ENCODE assay signal across 8 cellular contexts in the genomic region with DNA sequence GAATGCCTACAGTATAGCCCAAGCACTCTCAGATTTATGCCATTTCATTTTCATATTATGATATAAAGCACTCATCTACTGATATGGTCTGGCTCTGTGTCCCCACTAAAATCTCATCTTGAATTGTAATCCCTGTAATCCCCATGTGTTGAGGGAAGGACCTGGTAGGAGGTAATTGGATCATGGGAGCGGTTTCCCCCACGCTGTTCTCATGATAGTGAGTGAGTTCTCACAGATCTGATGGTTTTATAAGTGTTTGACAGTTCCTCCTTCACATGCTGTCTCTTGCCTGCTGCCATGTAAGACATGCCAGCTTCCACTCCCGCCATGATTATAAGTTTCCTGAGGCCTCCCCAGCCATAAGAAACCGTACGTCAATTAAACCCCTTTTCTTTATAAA.
"Had no signal": no experiment of that assay in that cellular context is flagged by ENCODE, and none has a peak within 500 bp of the region (broad histone marks: within the 10 kb centered on the region; RNA-seq: fewer than 3 reads in every experiment).

No MANE protein-coding gene starts in this region.

- ATAC-seq: HCT116, HepG2, K562 had no signal

- H3K4me1 ChIP-seq: HAP-1 had no signal

- H3K4me3 ChIP-seq: GM23248, HAP-1, K562 had no signal

- FAIRE-seq: HepG2, K562 had no signal

- DNase-seq: GM23248, GOT3, H7 had no signal

- H3K27ac ChIP-seq: GM23248, HL-60 had no signal

- H3K9me3 ChIP-seq: HAP-1 had no signal

- H3K36me3 ChIP-seq: HAP-1 had no signal
